1 cellular context compared by ENCODE assay signal in genomic region chr13:113090415-113090770, GRCh38.
TF ChIP-seq lines count a peak whose summit lies in the region.

No MANE protein-coding gene starts in this region.

TF ChIP-seq in K562, 482 proteins besides CTCF, POLR2A, EP300 and RAD21:
- no peak for TF ChIP-seq CUX1 (CRISPR knock-in tag; IDR thresholded peaks at IDR 0.05)
- TF ChIP-seq NR0B1 (IDR thresholded peaks at IDR 0.05; ENCODE audit: partially characterized antibody), result no peak
